Comparison of ENCODE assay signal across 24 cellular contexts in genomic region chr1:85427358-85427757, GRCh38. TPM values are rescaled to one million over a fixed set of nuclear protein-coding genes. Genes with fewer than 3 reads are reported as not detected.
A peak's percentile ranks its signal among the peaks of the same experiment; 100 is the strongest.
DNase-seq lines count a peak whose midpoint lies in the region; ATAC-seq, FAIRE-seq and TF ChIP-seq lines count a peak whose summit lies in the region.
"Had no signal": no experiment of that assay in that cellular context is flagged by ENCODE, and none has a peak within 500 bp of the region (broad histone marks: within the 10 kb centered on the region; RNA-seq: fewer than 3 reads in every experiment).

No MANE protein-coding gene starts in this region.

- 19% methylated on average over 1 of the region's 1 CpG for WGBS in esophagus muscularis mucosa

- H3K4me1 ChIP-seq in astrocyte (ENCODE audit: insufficient read depth, low read length): no peaks in the 10 kb centered on the region
- H3K4me1 ChIP-seq in skeletal muscle tissue (ENCODE audit: control insufficient read depth in 3 of 3, insufficient read depth in 3 of 3, low read length in 3 of 3): peaks cover 6 to 13% (median 10%) of the 10 kb centered on the region in 3 donors
- H3K4me1 ChIP-seq in esophagus muscularis mucosa: peaks cover 0 to 13% (median 9%) of the 10 kb centered on the region in 4 donors

- intact Hi-C loops in esophagus muscularis mucosa (cut with DNase I): no loop called here

- ATAC-seq in left lobe of liver: peak; percentile 68
- ATAC-seq: activated T-helper 17 cell treated with anti-CD3 and anti-CD28 coated beads, Interleukin-2, amount 50 U/mL, for 72 hours; right cardiac atrium; T-helper 17 cell had no signal

- POLR2A ChIA-PET in HEK293T (lab: Yijun Ruan, JAX): no interaction called here

- peak overlapping the region; percentile 79 for H3K27ac Mint-ChIP-seq in HFFc6
- no peak overlapping the region for H3K27ac Mint-ChIP-seq in astrocyte (ENCODE audit: unreplicated experiment)
- H3K27ac Mint-ChIP-seq: activated naive CD8-positive, alpha-beta T cell treated with anti-CD3 and anti-CD28 coated beads, Interleukin-2, amount 10 ng/mL, durations not matched to agents 7 days and 5 days; activated T-helper 17 cell treated with anti-CD3 and anti-CD28 coated beads, Interleukin-2, amount 50 U/mL, for 72 hours; IgD-negative memory B cell; T-helper 17 cell had no signal

- H3K36me3 Mint-ChIP-seq in HFFc6 (ENCODE audit: low read depth) (peaks cover 76% of the 10 kb centered on the region), astrocyte (ENCODE audit: low read depth, unreplicated experiment) (peaks cover 29% of the 10 kb centered on the region)
- H3K36me3 Mint-ChIP-seq: activated naive CD8-positive, alpha-beta T cell treated with anti-CD3 and anti-CD28 coated beads, Interleukin-2, amount 10 ng/mL, durations not matched to agents 7 days and 5 days had no signal

- no peaks in the 10 kb centered on the region for H3K9me3 ChIP-seq in astrocyte (ENCODE audit: insufficient read depth, low read depth, low read length)
- no peaks in the 10 kb centered on the region for H3K9me3 ChIP-seq in skeletal muscle tissue (ENCODE audit: control insufficient read depth in 3 of 3, low read length in 3 of 3)
- H3K9me3 ChIP-seq in esophagus muscularis mucosa: no peaks in the 10 kb centered on the region
- H3K9me3 ChIP-seq: testis had no signal

- peaks cover 4% of the 10 kb centered on the region; the same call in 1 of the 2 replicates for H3K27me3 Mint-ChIP-seq in HFFc6 (ENCODE audit: insufficient read depth)
- H3K27me3 Mint-ChIP-seq in astrocyte (ENCODE audit: low read depth, unreplicated experiment): no peaks in the 10 kb centered on the region
- H3K27me3 Mint-ChIP-seq: IgD-negative memory B cell had no signal

- H3K36me3 ChIP-seq in astrocyte (ENCODE audit: insufficient read depth, low read length): peaks cover 3% of the 10 kb centered on the region
- no peaks in the 10 kb centered on the region for H3K36me3 ChIP-seq in skeletal muscle tissue (ENCODE audit: control insufficient read depth in 3 of 3, insufficient read depth in 3 of 3, low read length in 3 of 3)
- H3K36me3 ChIP-seq in esophagus muscularis mucosa: no peaks in the 10 kb centered on the region

- DNase-seq in HFFc6: peak; percentile 54
- DNase-seq in astrocyte (ENCODE audit: low read depth): no peak
- no peak for DNase-seq in left lobe of liver (ENCODE audit: low spot score)
- DNase-seq in SK-N-DZ (ENCODE audit: low spot score): no peak
- DNase-seq in NCI-H510A treated with DMSO at 0.1 percent for 48 hours (lab: John Stamatoyannopoulos, UW): no peak
- no peak for DNase-seq in HEK293T (ENCODE audit: extremely low spot score)
- no peak for DNase-seq in esophagus muscularis mucosa (ENCODE audit: extremely low spot score)
- DNase-seq: activated CD4-positive, alpha-beta T cell treated with anti-CD3 and anti-CD28 coated beads, Interleukin-2, amount 50 U/mL, for 1 hour; activated naive CD8-positive, alpha-beta T cell treated with anti-CD3 and anti-CD28 coated beads, Interleukin-2, amount 10 ng/mL, durations not matched to agents 7 days and 5 days; cortex of kidney; DMS79 treated with DMSO at 0.1 percent for 48 hours; foreskin melanocyte; hypothalamus; islet precursor cell; MM.1S; NCI-H2227 treated with DMSO at 0.1 percent for 48 hours; nucleus accumbens; PC-9; right cardiac atrium; T-helper 17 cell; testis had no signal

- no peaks in the 10 kb centered on the region for H3K27me3 ChIP-seq in astrocyte (ENCODE audit: insufficient read depth, low read length)
- H3K27me3 ChIP-seq in skeletal muscle tissue (ENCODE audit: control insufficient read depth in 3 of 3, insufficient read depth in 3 of 3, low read length in 3 of 3): no peaks in the 10 kb centered on the region
- H3K27me3 ChIP-seq in esophagus muscularis mucosa: no peaks in the 10 kb centered on the region
- H3K27me3 ChIP-seq: testis had no signal

- H3K4me1 Mint-ChIP-seq in HFFc6 (ENCODE audit: low read depth) (peaks cover 66% of the 10 kb centered on the region), astrocyte (ENCODE audit: low read depth, unreplicated experiment) (peaks cover 3% of the 10 kb centered on the region)
- H3K4me1 Mint-ChIP-seq: activated naive CD8-positive, alpha-beta T cell treated with anti-CD3 and anti-CD28 coated beads, Interleukin-2, amount 10 ng/mL, durations not matched to agents 7 days and 5 days; activated T-helper 17 cell treated with anti-CD3 and anti-CD28 coated beads, Interleukin-2, amount 50 U/mL, for 72 hours; T-helper 17 cell had no signal

- CTCF ChIA-PET in HEK293T (lab: Yijun Ruan, JAX): interaction anchor here (0.6 kb wide), 1 partner anchor 265 kb away, joined by 4 read pairs; no protein-coding TSS in a partner anchor

- no peak overlapping the region for H3K4me3 ChIP-seq in astrocyte (ENCODE audit: insufficient read depth, low read depth, low read length)
- H3K4me3 ChIP-seq in skeletal muscle tissue (ENCODE audit: low read length in 3 of 3): no peak overlapping the region
- no peak overlapping the region for H3K4me3 ChIP-seq in esophagus muscularis mucosa
- H3K4me3 ChIP-seq: PC-9, testis had no signal

- H3K79me2 ChIP-seq in astrocyte (ENCODE audit: insufficient read depth, low read length): peaks cover 50% of the 10 kb centered on the region

- H3K9ac ChIP-seq in astrocyte (ENCODE audit: low read length) (no peak overlapping the region), skeletal muscle tissue (ENCODE audit: low read depth in 1 of 3, low read length in 3 of 3) (peak overlapping the region in 2 of 3 donors; percentile 26 to 35)

- no peak for TF ChIP-seq EP300 in esophagus muscularis mucosa (IDR thresholded peaks at IDR 0.05)

- H3K27ac ChIP-seq in astrocyte (ENCODE audit: low read depth, low read length): no peak overlapping the region
- peak overlapping the region; percentile 80 for H3K27ac ChIP-seq in skeletal muscle tissue (ENCODE audit: low read depth, low read length)
- H3K27ac ChIP-seq in esophagus muscularis mucosa (replicated peaks in 1 of 4): no peak overlapping the region
- H3K27ac ChIP-seq: PC-9 had no signal

- peak overlapping the region; percentile 4; the same call in 1 of the 2 replicates for H3K4me3 Mint-ChIP-seq in HFFc6
- H3K4me3 Mint-ChIP-seq in astrocyte (ENCODE audit: unreplicated experiment): no peak overlapping the region
- H3K4me3 Mint-ChIP-seq: activated naive CD8-positive, alpha-beta T cell treated with anti-CD3 and anti-CD28 coated beads, Interleukin-2, amount 10 ng/mL, durations not matched to agents 7 days and 5 days; activated T-helper 17 cell treated with anti-CD3 and anti-CD28 coated beads, Interleukin-2, amount 50 U/mL, for 72 hours; T-helper 17 cell had no signal

- H4K20me1 ChIP-seq in astrocyte (ENCODE audit: insufficient read depth, low read length): peaks cover 25% of the 10 kb centered on the region

- H3K4me2 ChIP-seq in astrocyte (ENCODE audit: low read length): no peak overlapping the region
- H3K4me2 ChIP-seq: PC-9 had no signal

- no peak for TF ChIP-seq CTCF in HFFc6 (IDR thresholded peaks at IDR 0.05)
- TF ChIP-seq CTCF in astrocyte (IDR thresholded peaks at IDR 0.05; ENCODE audit: insufficient read depth, low read depth, low read length): no peak
- TF ChIP-seq CTCF in esophagus muscularis mucosa (IDR thresholded peaks at IDR 0.05): no peak

- H2AFZ ChIP-seq in astrocyte (ENCODE audit: low read depth, low read length): no peak overlapping the region
- H2AFZ ChIP-seq: PC-9 had no signal

- H3K9me3 Mint-ChIP-seq in HFFc6 (peaks cover 14% of the 10 kb centered on the region; the same call in 1 of the 2 replicates), astrocyte (ENCODE audit: unreplicated experiment) (peaks cover 7% of the 10 kb centered on the region)

- FAIRE-seq in astrocyte (lab: Jason Lieb, UNC): peak; percentile 45

- no peak for TF ChIP-seq POLR2A in esophagus muscularis mucosa (IDR thresholded peaks at IDR 0.05; ENCODE audit: low read depth)

TF ChIP-seq in HEK293T, 16 proteins besides CTCF, POLR2A, EP300 and RAD21:
- TF ChIP-seq BHLHE40 (IDR thresholded peaks at IDR 0.05; ENCODE audit: borderline replicate concordance) (no peak), ELF4 (IDR thresholded peaks at IDR 0.05) (no peak), FOXK2 (IDR thresholded peaks at IDR 0.05) (no peak), NFRKB (IDR thresholded peaks at IDR 0.05) (no peak), ARNT (IDR thresholded peaks at IDR 0.05) (no peak), L3MBTL2 (conservative IDR thresholded peaks at IDR 0.05) (no peak), FOXM1 (IDR thresholded peaks at IDR 0.05; ENCODE audit: borderline replicate concordance) (no peak), FOXA1 (IDR thresholded peaks at IDR 0.05) (no peak), HDGF (IDR thresholded peaks at IDR 0.05; ENCODE audit: borderline replicate concordance) (no peak), CTBP1 (IDR thresholded peaks at IDR 0.05; ENCODE audit: borderline replicate concordance) (no peak), PKNOX1 (IDR thresholded peaks at IDR 0.05) (no peak), ZNF384 (IDR thresholded peaks at IDR 0.05) (no peak), TARDBP (IDR thresholded peaks at IDR 0.05) (no peak), LEF1 (IDR thresholded peaks at IDR 0.05; ENCODE audit: borderline replicate concordance) (no peak), SP1 (IDR thresholded peaks at IDR 0.05) (no peak)

RNA-seq across cellular contexts. Expression of gene DDAH1, which starts 37.6 kb away (rescaled TPM):
- 100 to 1,000 TPM; 235 to 320 (median 277) TPM for total RNA-seq in HFFc6 (2021; fragmentation: NEBNext Ultra II Directional; extraction: Animal tissue kit (Norgen Biotek cat#: 25700))
- total RNA-seq in astrocyte (76.7 and 112 TPM in 2 replicates), left lobe of liver (70.6 TPM), skeletal muscle tissue (12.0 TPM), esophagus muscularis mucosa (10 to 100 TPM; 27.0 to 75.3 (median 38.0) TPM)
- polyA plus RNA-seq in SK-N-DZ (2014; cell fraction: cytosol; rRNA removed): 17.4 TPM in 2 replicates
- polyA plus RNA-seq in SK-N-DZ (2014; cell fraction: nucleus; rRNA removed): 6.5 and 10.2 TPM in 2 replicates
- total RNA-seq: activated naive CD8-positive, alpha-beta T cell treated with anti-CD3 and anti-CD28 coated beads, Interleukin-2, amount 10 ng/mL, durations not matched to agents 7 days and 5 days; T-helper 17 cell had no signal
